Comparison of ENCODE assay signal across 1 cellular context in the genomic region with DNA sequence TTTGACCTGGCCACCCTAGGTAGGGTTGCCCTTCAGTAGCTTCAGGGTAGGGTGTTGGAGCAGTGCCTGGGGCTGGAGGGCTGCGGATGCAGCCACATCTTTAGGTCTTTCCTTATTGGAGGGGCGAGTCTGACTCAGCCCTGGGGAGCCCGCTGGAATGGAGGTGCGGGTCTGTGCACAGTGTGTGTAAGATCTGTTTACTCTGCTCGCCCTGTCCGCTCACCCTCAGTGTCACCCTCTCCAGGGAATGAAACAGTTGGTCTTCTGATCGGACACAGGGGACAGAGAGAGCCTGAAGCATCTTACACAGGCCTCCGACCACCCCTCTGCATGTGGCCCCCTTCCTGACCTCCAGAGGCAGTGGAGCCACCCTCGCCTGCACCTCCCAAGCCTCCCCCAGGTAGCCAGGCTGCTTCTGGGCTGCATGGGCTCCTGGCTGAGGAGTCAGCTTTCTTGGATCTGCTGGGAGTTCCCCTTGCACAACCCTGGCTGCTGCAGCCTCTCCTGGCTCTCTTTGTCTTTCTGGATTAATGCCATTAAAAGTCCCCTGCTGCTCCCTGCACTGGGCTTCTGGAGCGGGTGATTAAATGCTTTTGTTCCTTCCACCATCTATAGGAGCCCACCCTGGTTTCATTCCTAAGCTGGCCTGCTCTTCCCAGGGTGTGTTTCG.
TF ChIP-seq lines count a peak whose summit lies in the region.

No MANE protein-coding gene starts in this region.

TF ChIP-seq in IMR-90, 13 proteins besides CTCF, POLR2A, EP300 and RAD21:
- TF ChIP-seq MAFK (IDR thresholded peaks at IDR 0.05; ENCODE audit: low read depth, low read length) (no peak), CEBPB (IDR thresholded peaks at IDR 0.05; ENCODE audit: low read depth, low read length) (no peak), SMC3 (IDR thresholded peaks at IDR 0.05; ENCODE audit: low read depth, low read length) (no peak), CHD1 (IDR thresholded peaks at IDR 0.05; ENCODE audit: low read depth, low read length) (no peak), NFE2L2 (IDR thresholded peaks at IDR 0.05; ENCODE audit: low read depth, low read length) (no peak), RFX5 (IDR thresholded peaks at IDR 0.05; ENCODE audit: low read depth, low read length) (no peak), MXI1 (IDR thresholded peaks at IDR 0.05; ENCODE audit: borderline replicate concordance, low read depth, low read length) (no peak)
- TF ChIP-seq, protein P1, sequence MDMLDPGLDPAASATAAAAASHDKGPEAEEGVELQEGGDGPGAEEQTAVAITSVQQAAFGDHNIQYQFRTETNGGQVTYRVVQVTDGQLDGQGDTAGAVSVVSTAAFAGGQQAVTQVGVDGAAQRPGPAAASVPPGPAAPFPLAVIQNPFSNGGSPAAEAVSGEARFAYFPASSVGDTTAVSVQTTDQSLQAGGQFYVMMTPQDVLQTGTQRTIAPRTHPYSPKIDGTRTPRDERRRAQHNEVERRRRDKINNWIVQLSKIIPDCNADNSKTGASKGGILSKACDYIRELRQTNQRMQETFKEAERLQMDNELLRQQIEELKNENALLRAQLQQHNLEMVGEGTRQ (IDR thresholded peaks at IDR 0.05; ENCODE audit: low read depth, low read length) = no peak
